ENCODE assay signal across 19 cellular contexts in the genomic region with DNA sequence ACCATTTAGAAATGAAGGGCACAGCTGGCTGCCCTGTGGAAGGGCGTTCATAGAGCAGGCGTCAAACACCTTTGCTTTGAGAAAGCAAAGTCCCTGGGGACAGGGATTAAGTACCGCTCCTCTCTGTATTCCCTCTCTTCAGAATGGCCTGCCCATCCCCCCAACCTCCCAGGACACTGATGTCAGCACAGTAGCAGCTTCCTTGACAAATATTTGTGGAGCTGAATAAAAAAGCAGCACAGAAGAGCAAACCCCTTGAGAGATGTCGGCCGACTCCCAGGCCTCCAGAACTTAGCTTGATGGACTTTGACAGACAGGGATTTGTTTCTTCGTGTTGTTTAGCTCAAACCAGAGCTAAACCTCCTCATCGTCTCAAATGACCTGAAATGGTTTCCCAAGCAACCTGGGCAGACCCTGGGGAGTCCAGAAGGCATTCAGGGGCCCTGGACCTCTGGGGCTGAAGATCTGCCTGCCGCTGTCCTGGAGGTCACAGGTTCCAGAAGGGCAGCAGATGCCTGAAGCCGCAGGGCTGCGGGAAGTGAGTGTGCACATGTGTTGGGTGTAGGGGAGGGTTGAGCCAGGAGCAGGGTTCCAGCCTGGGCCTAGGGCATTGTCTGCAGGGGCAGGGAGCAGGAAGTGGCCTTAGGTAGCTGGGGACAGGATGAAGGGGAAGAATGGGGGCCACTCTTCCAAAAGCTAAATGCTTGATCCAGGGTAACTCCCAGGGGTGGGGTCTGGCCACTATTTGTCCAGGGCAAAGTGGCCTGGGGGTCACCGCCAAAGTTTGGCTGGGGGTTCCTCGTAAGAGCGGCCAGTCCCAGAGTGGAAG. TPM values are rescaled to one million over a fixed set of nuclear protein-coding genes. Genes with fewer than 3 reads are reported as not detected.
DNase-seq lines count a peak whose midpoint lies in the region; ATAC-seq and TF ChIP-seq lines count a peak whose summit lies in the region.
"Had no signal": no experiment of that assay in that cellular context is flagged by ENCODE, and none has a peak within 500 bp of the region (broad histone marks: within the 10 kb centered on the region; RNA-seq: fewer than 3 reads in every experiment).

No MANE protein-coding gene starts in this region.

- TF ChIP-seq CTCF in GM10266 (IDR thresholded peaks at IDR 0.05; ENCODE audit: control insufficient read depth, insufficient read depth, low read depth, missing control alignments): no peak

- ATAC-seq in GM18517 (IDR thresholded peaks at IDR 0.05; ENCODE audit: unreplicated experiment): no peak
- ATAC-seq: activated CD4-positive, alpha-beta T cell treated with anti-CD3 and anti-CD28 coated beads for 36 hours; GM12878; heart left ventricle had no signal

- H3K36me3 ChIP-seq in H7 (replicated peaks; ENCODE audit: control insufficient read depth, insufficient read depth, low read length): no peaks in the 10 kb centered on the region
- H3K36me3 ChIP-seq: BLaER1 treated with 17β-estradiol and CSF1 and Interleukin-3, amounts not matched to agents 10 nM and 100 nM; heart left ventricle; SJSA1 had no signal

- H3K4me3 ChIP-seq in H7 (ENCODE audit: insufficient read depth, low read depth, low read length): no peak overlapping the region
- H3K4me3 ChIP-seq: BLaER1 treated with 17β-estradiol and CSF1 and Interleukin-3, amounts not matched to agents 10 nM and 100 nM; coronary artery; GM12878; heart left ventricle; SJSA1 had no signal

- H3K27me3 ChIP-seq in H7 (ENCODE audit: control insufficient read depth, insufficient read depth, low read length): no peaks in the 10 kb centered on the region
- H3K27me3 ChIP-seq: BLaER1 treated with 17β-estradiol and CSF1 and Interleukin-3, amounts not matched to agents 10 nM and 100 nM; SJSA1 had no signal

- DNase-seq in DMS153 (lab: John Stamatoyannopoulos, UW): peak; percentile 77
- peak; percentile 62 for DNase-seq in H7
- DNase-seq in NCI-H526 treated with DMSO at 0.1 percent for 48 hours (lab: John Stamatoyannopoulos, UW): peak; percentile 2
- peak; percentile 63 for DNase-seq in left kidney (ENCODE audit: low read depth, low spot score)
- no peak for DNase-seq in epidermal melanocyte (ENCODE audit: insufficient read length, low spot score)
- no peak for DNase-seq in GM10266 (ENCODE audit: extremely low spot score)
- DNase-seq: activated CD4-positive, alpha-beta T cell treated with anti-CD3 and anti-CD28 coated beads for 36 hours; activated naive CD4-positive, alpha-beta T cell treated with anti-CD3 and anti-CD28 coated beads, Interleukin-2, amount 10 ng/mL, durations not matched to agents 7 days and 5 days; EL; heart left ventricle; HFFc6; NCI-H1694; occipital lobe; T-helper 9 cell had no signal

RNA-seq across cellular contexts. Expression of a gene that starts 42.3 kb away (rescaled TPM):
- 1.1 and 1.2 TPM in 2 replicates for total RNA-seq in H7 (2014; rRNA removed; shearing (Covaris generic))
- total RNA-seq: HFFc6 had no signal

Comparison
In these comparisons a context has a peak if more than half of its experiments do, and no peak if none do; other contexts are left out.
1. DNase-seq: peak in DMS153 (single experiment), H7 (single experiment), NCI-H526 treated with DMSO at 0.1 percent for 48 hours (single experiment) and left kidney (single experiment); none in epidermal melanocyte (single experiment) and GM10266 (single experiment).